In the genomic region with DNA sequence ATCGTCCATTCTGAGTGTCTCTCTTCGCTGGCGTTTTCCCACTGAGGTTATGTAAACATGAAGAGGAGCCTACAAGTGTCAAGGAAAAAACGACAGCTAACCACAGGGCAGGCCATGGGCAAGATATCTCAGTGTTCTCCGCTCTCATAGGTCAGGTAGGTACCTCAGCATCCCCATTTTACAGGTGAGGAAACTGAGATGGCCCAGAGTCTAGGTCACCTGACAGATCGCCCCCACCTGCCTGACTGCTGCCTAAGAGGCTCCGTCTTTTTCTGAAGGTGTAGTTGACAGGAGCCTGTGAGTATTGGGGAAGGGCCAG, we compare ENCODE assay signal across 8 cellular contexts. TPM values are rescaled to one million over a fixed set of nuclear protein-coding genes. Genes with fewer than 3 reads are reported as not detected.
DNase-seq lines count a peak whose midpoint lies in the region; ATAC-seq and TF ChIP-seq lines count a peak whose summit lies in the region.

No MANE protein-coding gene starts in this region.

- H3K9me3 Mint-ChIP-seq in GM23338 (peaks cover 15% of the 10 kb centered on the region), glutamatergic neuron (ENCODE audit: unreplicated experiment) (peaks cover 8% of the 10 kb centered on the region)

- H3K4me3 ChIP-seq in GM23338 (peak overlapping the region; percentile 75), WERI-Rb-1 (ENCODE audit: low read depth, low read length) (peak overlapping the region; percentile 87), skeletal muscle tissue (ENCODE audit: low read length in 3 of 3) (peak overlapping the region; percentile 89 to 92 (median 92))

- peak overlapping the region; percentile 95 for H2AFZ ChIP-seq in GM23338

- no peak for TF ChIP-seq CTCF in GM23338 (conservative IDR thresholded peaks at IDR 0.05; ENCODE audit: low read depth in 2 of 2)
- TF ChIP-seq CTCF in WERI-Rb-1 (IDR thresholded peaks at IDR 0.05; ENCODE audit: low read depth, low read length) = no peak
- no peak for TF ChIP-seq CTCF in glutamatergic neuron (IDR thresholded peaks at IDR 0.05; ENCODE audit: partially characterized antibody, unreplicated experiment)

- H3K4me1 ChIP-seq in GM23338 (ENCODE audit: insufficient read depth) (no peaks in the 10 kb centered on the region; the same call in 1 of the 2 replicates), skeletal muscle tissue (ENCODE audit: control insufficient read depth in 3 of 3, insufficient read depth in 3 of 3, low read length in 3 of 3) (peaks cover 19 to 35% (median 20%) of the 10 kb centered on the region in 3 donors)

- 0 out of 3 replicates have a peak, but pooled peaks cover 2% of the 10 kb centered on the region for H3K4me1 Mint-ChIP-seq in GM23338
- H3K4me1 Mint-ChIP-seq in glutamatergic neuron (ENCODE audit: low read depth, unreplicated experiment) = peaks cover 2% of the 10 kb centered on the region

- H3K27me3 ChIP-seq in GM23338 (ENCODE audit: insufficient read depth) = peaks cover 6% of the 10 kb centered on the region; the same call in 1 of the 2 replicates
- no peaks in the 10 kb centered on the region for H3K27me3 ChIP-seq in WERI-Rb-1 (ENCODE audit: insufficient read depth, low read depth, severe bottlenecking)
- no peaks in the 10 kb centered on the region for H3K27me3 ChIP-seq in skeletal muscle tissue (ENCODE audit: control insufficient read depth in 3 of 3, insufficient read depth in 3 of 3, low read length in 3 of 3)

- H3F3A ChIP-seq in GM23338 (replicated peaks; ENCODE audit: low read depth) = peaks cover 4% of the 10 kb centered on the region; the same call in 1 of the 2 replicates

- H3K27ac ChIP-seq in GM23338 (ENCODE audit: low read depth) (no peak overlapping the region), WERI-Rb-1 (peak overlapping the region; percentile 86), skeletal muscle tissue (ENCODE audit: low read depth, low read length) (peak overlapping the region; percentile 100)

- H3K36me3 Mint-ChIP-seq in GM23338 (ENCODE audit: low read depth) = peaks cover 30% of the 10 kb centered on the region
- peaks cover 11% of the 10 kb centered on the region for H3K36me3 Mint-ChIP-seq in glutamatergic neuron (ENCODE audit: unreplicated experiment)

- H3K9me3 ChIP-seq in WERI-Rb-1 (ENCODE audit: severe bottlenecking) = peaks cover 3% of the 10 kb centered on the region
- no peaks in the 10 kb centered on the region for H3K9me3 ChIP-seq in skeletal muscle tissue (ENCODE audit: control insufficient read depth in 3 of 3, low read length in 3 of 3)

- H4K20me1 ChIP-seq in GM23338 (replicated peaks; ENCODE audit: insufficient read depth) = peaks cover 16% of the 10 kb centered on the region

- H3K27ac Mint-ChIP-seq in GM23338 (no peak overlapping the region), glutamatergic neuron (ENCODE audit: unreplicated experiment) (no peak overlapping the region)

- H3K4me3 Mint-ChIP-seq in GM23338 (peak overlapping the region; percentile 97), glutamatergic neuron (ENCODE audit: unreplicated experiment) (peak overlapping the region; percentile 97)

- DNase-seq in GM23338 (ENCODE audit: low spot score) = no peak
- DNase-seq in WERI-Rb-1 = no peak
- no peak for DNase-seq in glutamatergic neuron
- no peak for DNase-seq in activated gamma-delta T cell (lab: John Stamatoyannopoulos, UW)
- no peak for DNase-seq in NCI-H2029 treated with DMSO at 0.1 percent for 48 hours (lab: John Stamatoyannopoulos, UW)

- peak overlapping the region; percentile 87 for H3K4me2 ChIP-seq in GM23338

- H3K9ac ChIP-seq in skeletal muscle tissue (ENCODE audit: low read depth in 1 of 3, low read length in 3 of 3) = peak overlapping the region; percentile 95 to 98 (median 96)

- peaks cover 27% of the 10 kb centered on the region for H3K79me2 ChIP-seq in GM23338 (replicated peaks; ENCODE audit: insufficient read depth)

- H3K27me3 Mint-ChIP-seq in GM23338 (ENCODE audit: insufficient read depth, low read depth, poor library complexity) (peaks cover 11% of the 10 kb centered on the region), glutamatergic neuron (ENCODE audit: unreplicated experiment) (peaks cover 4% of the 10 kb centered on the region)

- H3K36me3 ChIP-seq in GM23338 (ENCODE audit: insufficient read depth) (peaks cover 8% of the 10 kb centered on the region), WERI-Rb-1 (peaks cover 25% of the 10 kb centered on the region), skeletal muscle tissue (ENCODE audit: control insufficient read depth in 3 of 3, insufficient read depth in 3 of 3, low read length in 3 of 3) (peaks cover 9 to 13% (median 9%) of the 10 kb centered on the region in 3 donors)

- H3K9me2 ChIP-seq in GM23338 (ENCODE audit: insufficient read depth) = no peaks in the 10 kb centered on the region

- ATAC-seq in GM23338 = no peak
- ATAC-seq in HG03159 (IDR thresholded peaks at IDR 0.05; ENCODE audit: unreplicated experiment) = no peak
- ATAC-seq in HG02981 (IDR thresholded peaks at IDR 0.05; ENCODE audit: unreplicated experiment) = no peak

TF ChIP-seq in GM23338, 12 proteins besides CTCF, POLR2A, EP300 and RAD21 (continues in another document):
- no peak for TF ChIP-seq ZNF331 (CRISPR knock-in tag; IDR thresholded peaks at IDR 0.05; ENCODE audit: low read depth)
- TF ChIP-seq, protein P1, sequence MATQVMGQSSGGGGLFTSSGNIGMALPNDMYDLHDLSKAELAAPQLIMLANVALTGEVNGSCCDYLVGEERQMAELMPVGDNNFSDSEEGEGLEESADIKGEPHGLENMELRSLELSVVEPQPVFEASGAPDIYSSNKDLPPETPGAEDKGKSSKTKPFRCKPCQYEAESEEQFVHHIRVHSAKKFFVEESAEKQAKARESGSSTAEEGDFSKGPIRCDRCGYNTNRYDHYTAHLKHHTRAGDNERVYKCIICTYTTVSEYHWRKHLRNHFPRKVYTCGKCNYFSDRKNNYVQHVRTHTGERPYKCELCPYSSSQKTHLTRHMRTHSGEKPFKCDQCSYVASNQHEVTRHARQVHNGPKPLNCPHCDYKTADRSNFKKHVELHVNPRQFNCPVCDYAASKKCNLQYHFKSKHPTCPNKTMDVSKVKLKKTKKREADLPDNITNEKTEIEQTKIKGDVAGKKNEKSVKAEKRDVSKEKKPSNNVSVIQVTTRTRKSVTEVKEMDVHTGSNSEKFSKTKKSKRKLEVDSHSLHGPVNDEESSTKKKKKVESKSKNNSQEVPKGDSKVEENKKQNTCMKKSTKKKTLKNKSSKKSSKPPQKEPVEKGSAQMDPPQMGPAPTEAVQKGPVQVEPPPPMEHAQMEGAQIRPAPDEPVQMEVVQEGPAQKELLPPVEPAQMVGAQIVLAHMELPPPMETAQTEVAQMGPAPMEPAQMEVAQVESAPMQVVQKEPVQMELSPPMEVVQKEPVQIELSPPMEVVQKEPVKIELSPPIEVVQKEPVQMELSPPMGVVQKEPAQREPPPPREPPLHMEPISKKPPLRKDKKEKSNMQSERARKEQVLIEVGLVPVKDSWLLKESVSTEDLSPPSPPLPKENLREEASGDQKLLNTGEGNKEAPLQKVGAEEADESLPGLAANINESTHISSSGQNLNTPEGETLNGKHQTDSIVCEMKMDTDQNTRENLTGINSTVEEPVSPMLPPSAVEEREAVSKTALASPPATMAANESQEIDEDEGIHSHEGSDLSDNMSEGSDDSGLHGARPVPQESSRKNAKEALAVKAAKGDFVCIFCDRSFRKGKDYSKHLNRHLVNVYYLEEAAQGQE (IDR thresholded peaks at IDR 0.05; ENCODE audit: unreplicated experiment) = no peak

RNA-seq across cellular contexts. Expression of a gene that starts 0.8 kb away (rescaled TPM):
- total RNA-seq in GM23338 (2014; rRNA removed; shearing (Covaris generic)) = 69.8 and 98.4 TPM in 2 replicates
- polyA plus RNA-seq in GM23338 (2016; fragmentation: Nextera tagmentation; extraction: Ambion mirVana) = 428 and 433 TPM in 2 replicates
- total RNA-seq in glutamatergic neuron (ENCODE audit: unreplicated experiment) = 90.1 TPM
- 67.8 TPM for total RNA-seq in skeletal muscle tissue

RNA-seq across cellular contexts. Expression of a gene that starts 11.9 kb away (rescaled TPM):
- 4.9 and 5.2 TPM in 2 replicates for total RNA-seq in GM23338 (2014; rRNA removed; shearing (Covaris generic))
- 95.1 and 97.9 TPM in 2 replicates for polyA plus RNA-seq in GM23338 (2016; fragmentation: Nextera tagmentation; extraction: Ambion mirVana)
- total RNA-seq in glutamatergic neuron (ENCODE audit: unreplicated experiment) (62.0 TPM), skeletal muscle tissue (15.1 TPM)

RNA-seq across cellular contexts. Expression of a gene that starts 17.4 kb away (rescaled TPM):
- total RNA-seq in GM23338 (2014; rRNA removed; shearing (Covaris generic)) = 5.9 and 7.6 TPM in 2 replicates
- 3.8 and 4.5 TPM in 2 replicates for polyA plus RNA-seq in GM23338 (2016; fragmentation: Nextera tagmentation; extraction: Ambion mirVana)
- total RNA-seq in glutamatergic neuron (ENCODE audit: unreplicated experiment) (0.88 TPM), skeletal muscle tissue (19.8 TPM)

RNA-seq across cellular contexts. Expression of a gene that starts 20.8 kb away (rescaled TPM):
- 17.8 and 21.4 TPM in 2 replicates for total RNA-seq in GM23338 (2014; rRNA removed; shearing (Covaris generic))
- 6.3 and 6.6 TPM in 2 replicates for polyA plus RNA-seq in GM23338 (2016; fragmentation: Nextera tagmentation; extraction: Ambion mirVana)
- total RNA-seq in glutamatergic neuron (ENCODE audit: unreplicated experiment) (13.0 TPM), skeletal muscle tissue (26.1 TPM)

RNA-seq across cellular contexts. Expression of a gene that starts 39.2 kb away (rescaled TPM):
- total RNA-seq in GM23338 (2014; rRNA removed; shearing (Covaris generic)) = 0.27 and 1.3 TPM in 2 replicates
- polyA plus RNA-seq in GM23338 (2016; fragmentation: Nextera tagmentation; extraction: Ambion mirVana) = 0.56 and 1.2 TPM in 2 replicates
- total RNA-seq in glutamatergic neuron (ENCODE audit: unreplicated experiment) (15.9 TPM), skeletal muscle tissue (not detected)
